In genomic region chr16:4767872-4768548, GRCh38 we compare ENCODE assay signal across 1 cellular context.
TF ChIP-seq lines count a peak whose summit lies in the region.

No MANE protein-coding gene starts in this region.

TF ChIP-seq in liver, 16 proteins besides CTCF, POLR2A, EP300 and RAD21 (continued from another document):
- TF ChIP-seq EGR1 (IDR thresholded peaks at IDR 0.05; ENCODE audit: low read depth in 2 of 2) (no peak), HNF4A (conservative IDR thresholded peaks at IDR 0.05) (no peak), ZBTB33 (IDR thresholded peaks at IDR 0.05) (no peak)
